Comparison of ENCODE assay signal across 1 cellular context in genomic region chr12:3520168-3520567, GRCh38.
A peak's percentile ranks its signal among the peaks of the same experiment; 100 is the strongest.
TF ChIP-seq lines count a peak whose summit lies in the region.

No MANE protein-coding gene starts in this region.

TF ChIP-seq in HEK293, 187 proteins besides CTCF, POLR2A, EP300 and RAD21 (continued from another document):
- TF ChIP-seq ZIC2 (tag by site-specific recombination; IDR thresholded peaks at IDR 0.05) (peak; percentile 77), ZBTB6 (tag by site-specific recombination; IDR thresholded peaks at IDR 0.05) (no peak), GLIS2 (tag by site-specific recombination; IDR thresholded peaks at IDR 0.05) (no peak), GLI4 (tag by site-specific recombination; IDR thresholded peaks at IDR 0.05) (no peak)
